8 cellular contexts compared by ENCODE assay signal in the genomic region with DNA sequence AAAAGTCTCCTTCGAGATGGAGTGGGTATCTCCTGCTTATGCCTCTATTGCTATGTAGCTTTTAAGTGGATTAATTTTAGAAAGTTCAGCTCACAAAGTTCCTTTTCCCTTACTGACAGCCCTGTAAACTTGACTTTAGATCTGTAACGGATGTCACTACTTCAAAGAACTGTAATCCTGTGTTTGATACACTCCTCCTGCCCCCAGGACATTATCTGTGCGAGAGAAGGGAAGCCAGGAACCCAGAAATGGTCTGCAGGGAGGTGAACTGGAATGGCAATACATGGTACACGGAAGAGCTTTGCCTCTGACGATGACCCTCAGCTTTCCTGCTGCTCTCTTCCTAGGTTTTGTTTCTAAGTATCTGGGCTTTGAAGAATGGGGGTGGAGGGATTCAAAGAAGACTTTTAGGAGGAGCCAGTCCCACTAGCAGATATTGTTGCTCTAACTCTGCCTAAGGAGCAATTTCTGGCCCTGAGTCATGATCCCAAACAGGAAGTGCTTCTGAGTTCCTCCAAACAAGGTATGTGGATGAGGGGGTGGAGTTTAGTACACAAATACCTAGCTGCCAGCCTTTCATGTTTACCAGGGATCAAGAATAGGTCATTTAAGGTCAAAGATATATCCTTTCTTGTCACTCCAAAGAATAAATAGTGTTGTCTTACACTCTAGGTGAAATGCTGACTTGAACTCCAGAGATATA. TPM values are rescaled to one million over a fixed set of nuclear protein-coding genes. Genes with fewer than 3 reads are reported as not detected.
DNase-seq lines count a peak whose midpoint lies in the region; ATAC-seq, FAIRE-seq and TF ChIP-seq lines count a peak whose summit lies in the region.

No MANE protein-coding gene starts in this region.

- H3K9me3 Mint-ChIP-seq in activated T-cell treated with anti-CD3 and anti-CD28 coated beads, Interleukin-2, amount 50 U/mL, for 72 hours, result no peaks in the 10 kb centered on the region

- TF ChIP-seq EP300 in gastroesophageal sphincter (IDR thresholded peaks at IDR 0.05), result no peak

- WGBS in gastroesophageal sphincter (ENCODE audit: low coverage in 1 of 2), 2 donors, result 16 to 33% methylated on average over 3 to 5 of the region's 5 CpGs
- 45 to 56% (median 51%) methylated on average over 5 of the region's 5 CpGs for WGBS in small intestine, 3 donors

- H3K36me3 ChIP-seq in gastroesophageal sphincter (no peaks in the 10 kb centered on the region), small intestine (ENCODE audit: control insufficient read depth in 2 of 2, insufficient read depth in 2 of 2, low read length in 2 of 2) (no peaks in the 10 kb centered on the region)

- peak; percentile 11 to 12 for DNase-seq in activated T-cell treated with anti-CD3 and anti-CD28 coated beads, Interleukin-2, amount 50 U/mL, for 72 hours
- DNase-seq in activated T-cell treated with anti-CD3 and anti-CD28 coated beads, Interleukin-2, amount 50 U/mL, for 1 hour, result no peak
- DNase-seq in small intestine, result peak; percentile 84
- DNase-seq in globus pallidus (ENCODE audit: low spot score), result no peak
- DNase-seq in activated gamma-delta T cell (lab: John Stamatoyannopoulos, UW), result no peak

- H3K4me1 ChIP-seq in gastroesophageal sphincter (peaks cover 0 to 18% (median 5%) of the 10 kb centered on the region in 3 donors), small intestine (ENCODE audit: control insufficient read depth in 2 of 2, insufficient read depth in 1 of 2, low read depth in 1 of 2, low read length in 1 of 2) (peaks cover 2 to 13% of the 10 kb centered on the region in 2 donors)

- H3K27me3 ChIP-seq in gastroesophageal sphincter (no peaks in the 10 kb centered on the region), small intestine (ENCODE audit: control insufficient read depth in 2 of 2, insufficient read depth in 2 of 2, low read length in 2 of 2) (no peaks in the 10 kb centered on the region)

- TF ChIP-seq CTCF in gastroesophageal sphincter (IDR thresholded peaks at IDR 0.05), result no peak

- TF ChIP-seq POLR2A in gastroesophageal sphincter (IDR thresholded peaks at IDR 0.05), result no peak

- no peaks in the 10 kb centered on the region for H3K27me3 Mint-ChIP-seq in activated T-cell treated with anti-CD3 and anti-CD28 coated beads, Interleukin-2, amount 50 U/mL, for 72 hours (ENCODE audit: low read depth)

- peak; percentile 35 to 55 for ATAC-seq in activated T-cell treated with anti-CD3 and anti-CD28 coated beads, Interleukin-2, amount 50 U/mL, for 72 hours (replicated peaks in 1 of 2)
- ATAC-seq in SK-N-SH treated with all-trans-retinoic acid at 6 μM for 48 hours (peak; percentile 82), gastroesophageal sphincter (no peak), HG03354 (IDR thresholded peaks at IDR 0.05; ENCODE audit: poor library complexity, severe bottlenecking, unreplicated experiment) (no peak)

- H3K36me3 Mint-ChIP-seq in activated T-cell treated with anti-CD3 and anti-CD28 coated beads, Interleukin-2, amount 50 U/mL, for 72 hours (ENCODE audit: insufficient read depth in 2 of 2), result peaks cover 0 to 1% of the 10 kb centered on the region in 2 donors

- H3K4me3 Mint-ChIP-seq in activated T-cell treated with anti-CD3 and anti-CD28 coated beads, Interleukin-2, amount 50 U/mL, for 72 hours, result peak overlapping the region; percentile 49 to 58

- H3K27ac ChIP-seq in gastroesophageal sphincter, result peak overlapping the region in 3 of 4 donors; percentile 45 to 67 (median 64)
- peak overlapping the region; percentile 59 to 86 for H3K27ac ChIP-seq in small intestine (ENCODE audit: low read depth in 1 of 2, low read length in 1 of 2)

- H3K9me3 ChIP-seq in gastroesophageal sphincter, result no peaks in the 10 kb centered on the region
- H3K9me3 ChIP-seq in small intestine (ENCODE audit: control insufficient read depth, low read depth), result no peaks in the 10 kb centered on the region

- H3K4me3 ChIP-seq in gastroesophageal sphincter (no peak overlapping the region), small intestine (ENCODE audit: low read depth in 1 of 2, low read length in 2 of 2) (no peak overlapping the region)

- FAIRE-seq in small intestine (lab: Jason Lieb, UNC), result no peak

- H3K27ac Mint-ChIP-seq in activated T-cell treated with anti-CD3 and anti-CD28 coated beads, Interleukin-2, amount 50 U/mL, for 72 hours, result no peak overlapping the region

- peaks cover 55% of the 10 kb centered on the region for H3K4me1 Mint-ChIP-seq in activated T-cell treated with anti-CD3 and anti-CD28 coated beads, Interleukin-2, amount 50 U/mL, for 72 hours (ENCODE audit: low read depth)

TF ChIP-seq in SK-N-SH treated with all-trans-retinoic acid at 6 μM for 48 hours, 23 proteins besides CTCF, POLR2A, EP300 and RAD21:
- no peak for TF ChIP-seq GLIS3 (CRISPR knock-in tag; IDR thresholded peaks at IDR 0.05)
- no peak for TF ChIP-seq ZFP3 (CRISPR knock-in tag; IDR thresholded peaks at IDR 0.05)
- TF ChIP-seq CSDC2 (CRISPR knock-in tag; IDR thresholded peaks at IDR 0.05), result no peak
- no peak for TF ChIP-seq SNAI2 (CRISPR knock-in tag; IDR thresholded peaks at IDR 0.05)
- TF ChIP-seq, protein P1, sequence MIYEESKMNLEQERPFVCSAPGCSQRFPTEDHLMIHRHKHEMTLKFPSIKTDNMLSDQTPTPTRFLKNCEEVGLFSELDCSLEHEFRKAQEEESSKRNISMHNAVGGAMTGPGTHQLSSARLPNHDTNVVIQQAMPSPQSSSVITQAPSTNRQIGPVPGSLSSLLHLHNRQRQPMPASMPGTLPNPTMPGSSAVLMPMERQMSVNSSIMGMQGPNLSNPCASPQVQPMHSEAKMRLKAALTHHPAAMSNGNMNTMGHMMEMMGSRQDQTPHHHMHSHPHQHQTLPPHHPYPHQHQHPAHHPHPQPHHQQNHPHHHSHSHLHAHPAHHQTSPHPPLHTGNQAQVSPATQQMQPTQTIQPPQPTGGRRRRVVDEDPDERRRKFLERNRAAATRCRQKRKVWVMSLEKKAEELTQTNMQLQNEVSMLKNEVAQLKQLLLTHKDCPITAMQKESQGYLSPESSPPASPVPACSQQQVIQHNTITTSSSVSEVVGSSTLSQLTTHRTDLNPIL (CRISPR knock-in tag; IDR thresholded peaks at IDR 0.05; ENCODE audit: low read depth), result no peak
- TF ChIP-seq ZFP30 (CRISPR knock-in tag; IDR thresholded peaks at IDR 0.05), result no peak
- TF ChIP-seq BACH2 (CRISPR knock-in tag; IDR thresholded peaks at IDR 0.05; ENCODE audit: borderline replicate concordance), result no peak
- TF ChIP-seq, protein P2, sequence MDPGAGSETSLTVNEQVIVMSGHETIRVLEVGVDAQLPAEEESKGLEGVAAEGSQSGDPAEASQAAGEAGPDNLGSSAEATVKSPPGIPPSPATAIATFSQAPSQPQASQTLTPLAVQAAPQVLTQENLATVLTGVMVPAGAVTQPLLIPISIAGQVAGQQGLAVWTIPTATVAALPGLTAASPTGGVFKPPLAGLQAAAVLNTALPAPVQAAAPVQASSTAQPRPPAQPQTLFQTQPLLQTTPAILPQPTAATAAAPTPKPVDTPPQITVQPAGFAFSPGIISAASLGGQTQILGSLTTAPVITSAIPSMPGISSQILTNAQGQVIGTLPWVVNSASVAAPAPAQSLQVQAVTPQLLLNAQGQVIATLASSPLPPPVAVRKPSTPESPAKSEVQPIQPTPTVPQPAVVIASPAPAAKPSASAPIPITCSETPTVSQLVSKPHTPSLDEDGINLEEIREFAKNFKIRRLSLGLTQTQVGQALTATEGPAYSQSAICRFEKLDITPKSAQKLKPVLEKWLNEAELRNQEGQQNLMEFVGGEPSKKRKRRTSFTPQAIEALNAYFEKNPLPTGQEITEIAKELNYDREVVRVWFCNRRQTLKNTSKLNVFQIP (CRISPR knock-in tag; IDR thresholded peaks at IDR 0.05; ENCODE audit: borderline replicate concordance, low read depth), result no peak
- TF ChIP-seq RARB (CRISPR knock-in tag; IDR thresholded peaks at IDR 0.05), result no peak
- no peak for TF ChIP-seq OSR1 (CRISPR knock-in tag; IDR thresholded peaks at IDR 0.05)
- no peak for TF ChIP-seq ARNTL (CRISPR knock-in tag; IDR thresholded peaks at IDR 0.05; ENCODE audit: borderline replicate concordance, low read depth)
- TF ChIP-seq, protein P3, sequence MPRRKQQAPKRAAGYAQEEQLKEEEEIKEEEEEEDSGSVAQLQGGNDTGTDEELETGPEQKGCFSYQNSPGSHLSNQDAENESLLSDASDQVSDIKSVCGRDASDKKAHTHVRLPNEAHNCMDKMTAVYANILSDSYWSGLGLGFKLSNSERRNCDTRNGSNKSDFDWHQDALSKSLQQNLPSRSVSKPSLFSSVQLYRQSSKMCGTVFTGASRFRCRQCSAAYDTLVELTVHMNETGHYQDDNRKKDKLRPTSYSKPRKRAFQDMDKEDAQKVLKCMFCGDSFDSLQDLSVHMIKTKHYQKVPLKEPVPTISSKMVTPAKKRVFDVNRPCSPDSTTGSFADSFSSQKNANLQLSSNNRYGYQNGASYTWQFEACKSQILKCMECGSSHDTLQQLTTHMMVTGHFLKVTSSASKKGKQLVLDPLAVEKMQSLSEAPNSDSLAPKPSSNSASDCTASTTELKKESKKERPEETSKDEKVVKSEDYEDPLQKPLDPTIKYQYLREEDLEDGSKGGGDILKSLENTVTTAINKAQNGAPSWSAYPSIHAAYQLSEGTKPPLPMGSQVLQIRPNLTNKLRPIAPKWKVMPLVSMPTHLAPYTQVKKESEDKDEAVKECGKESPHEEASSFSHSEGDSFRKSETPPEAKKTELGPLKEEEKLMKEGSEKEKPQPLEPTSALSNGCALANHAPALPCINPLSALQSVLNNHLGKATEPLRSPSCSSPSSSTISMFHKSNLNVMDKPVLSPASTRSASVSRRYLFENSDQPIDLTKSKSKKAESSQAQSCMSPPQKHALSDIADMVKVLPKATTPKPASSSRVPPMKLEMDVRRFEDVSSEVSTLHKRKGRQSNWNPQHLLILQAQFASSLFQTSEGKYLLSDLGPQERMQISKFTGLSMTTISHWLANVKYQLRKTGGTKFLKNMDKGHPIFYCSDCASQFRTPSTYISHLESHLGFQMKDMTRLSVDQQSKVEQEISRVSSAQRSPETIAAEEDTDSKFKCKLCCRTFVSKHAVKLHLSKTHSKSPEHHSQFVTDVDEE (CRISPR knock-in tag; IDR thresholded peaks at IDR 0.05), result no peak
- TF ChIP-seq ZC3H10 (CRISPR knock-in tag; IDR thresholded peaks at IDR 0.05), result no peak
- TF ChIP-seq ZNF8 (CRISPR knock-in tag; IDR thresholded peaks at IDR 0.05), result no peak
- no peak for TF ChIP-seq ZNF565 (CRISPR knock-in tag; conservative IDR thresholded peaks at IDR 0.05; ENCODE audit: low read depth)
- no peak for TF ChIP-seq ZNF70 (CRISPR knock-in tag; IDR thresholded peaks at IDR 0.05)

RNA-seq across cellular contexts. Expression of a gene that starts 43.4 kb away (rescaled TPM):
- total RNA-seq in activated T-cell treated with anti-CD3 and anti-CD28 coated beads, Interleukin-2, amount 50 U/mL, for 72 hours, result under 1 TPM in 1 of 2 donors, not detected in 1; 0.43 TPM
- total RNA-seq in gastroesophageal sphincter, result not detected
- polyA plus RNA-seq in small intestine, result under 1 TPM in 1 of 3 donors, not detected in 2; 0.25 TPM

Comparison
In these comparisons a context has a peak if more than half of its experiments do, and no peak if none do; other contexts are left out.
1. DNase-seq: peak in activated T-cell treated with anti-CD3 and anti-CD28 coated beads, Interleukin-2, amount 50 U/mL, for 72 hours (2 of 2) and small intestine (single experiment); none in activated T-cell treated with anti-CD3 and anti-CD28 coated beads, Interleukin-2, amount 50 U/mL, for 1 hour (single experiment), globus pallidus (single experiment) and activated gamma-delta T cell (single experiment).
2. ATAC-seq: peak in activated T-cell treated with anti-CD3 and anti-CD28 coated beads, Interleukin-2, amount 50 U/mL, for 72 hours (2 of 2) and SK-N-SH treated with all-trans-retinoic acid at 6 μM for 48 hours (single experiment); none in gastroesophageal sphincter (single experiment) and HG03354 (single experiment).